ENCODE assay signal across 11 cellular contexts in genomic region chr2:174522553-174522952, GRCh38. TPM values are rescaled to one million over a fixed set of nuclear protein-coding genes. Genes with fewer than 3 reads are reported as not detected.
DNase-seq lines count a peak whose midpoint lies in the region; ATAC-seq, FAIRE-seq and TF ChIP-seq lines count a peak whose summit lies in the region.
"Had no signal": no experiment of that assay in that cellular context is flagged by ENCODE, and none has a peak within 500 bp of the region (broad histone marks: within the 10 kb centered on the region; RNA-seq: fewer than 3 reads in every experiment).

No MANE protein-coding gene starts in this region.

- H3K27ac ChIP-seq in endodermal cell (ENCODE audit: low read depth, low read length), result no peak overlapping the region
- H3K27ac ChIP-seq in pancreas, result peak overlapping the region in 1 of 4 donors; percentile 0

- peak; percentile 52 for TF ChIP-seq CTCF in endodermal cell (conservative IDR thresholded peaks at IDR 0.05)
- peak in 1 of 4 donors; percentile 24 for TF ChIP-seq CTCF in pancreas (IDR thresholded peaks at IDR 0.05)
- TF ChIP-seq CTCF in GM20000 (IDR thresholded peaks at IDR 0.05; ENCODE audit: extremely low read depth, missing control alignments), result no peak

- no peak overlapping the region for H3K4me3 ChIP-seq in endodermal cell (ENCODE audit: low read length)
- H3K4me3 ChIP-seq in pancreas, result no peak overlapping the region
- H3K4me3 ChIP-seq: skin epidermis had no signal

- no peaks in the 10 kb centered on the region for H3K9me3 ChIP-seq in endodermal cell (ENCODE audit: control insufficient read depth, low read length)
- no peaks in the 10 kb centered on the region for H3K9me3 ChIP-seq in pancreas

- H3K36me3 Mint-ChIP-seq in endodermal cell (ENCODE audit: low read depth), result no peaks in the 10 kb centered on the region
- no peaks in the 10 kb centered on the region for H3K36me3 Mint-ChIP-seq in activated naive CD8-positive, alpha-beta T cell treated with anti-CD3 and anti-CD28 coated beads, Interleukin-2, amount 50 U/mL, for 24 hours (ENCODE audit: low read depth)

- WGBS in endodermal cell (ENCODE audit: insufficient coverage in 1 of 2, insufficient read length in 1 of 2), 2 experiments, result 73 to 86% methylated on average over 2 to 3 of the region's 3 CpGs
- 5 to 14% methylated on average over 3 of the region's 3 CpGs for WGBS in pancreas, 2 donors

- ATAC-seq in pancreas (peak in 3 of 4 donors; percentile 62 to 80 (median 76)), HG02571 (IDR thresholded peaks at IDR 0.05; ENCODE audit: unreplicated experiment) (no peak)
- ATAC-seq in activated naive CD8-positive, alpha-beta T cell treated with anti-CD3 and anti-CD28 coated beads, Interleukin-2, amount 50 U/mL, for 24 hours, result no peak

- DNase-seq in ELR (ENCODE audit: low read depth), result peak; percentile 45
- peak; percentile 5 for DNase-seq in NCI-H2227 treated with DMSO at 0.1 percent for 48 hours (lab: John Stamatoyannopoulos, UW)
- no peak for DNase-seq in endodermal cell
- DNase-seq in pancreas, result no peak
- DNase-seq in activated naive CD8-positive, alpha-beta T cell treated with anti-CD3 and anti-CD28 coated beads, Interleukin-2, amount 50 U/mL, for 24 hours, result no peak
- no peak for DNase-seq in GM20000 (ENCODE audit: low spot score)
- DNase-seq in NCI-H2107 treated with DMSO at 0.1 percent for 48 hours (lab: John Stamatoyannopoulos, UW; ENCODE audit: unreplicated experiment), result no peak
- DNase-seq: activated CD4-positive, alpha-beta T cell treated with anti-CD3 and anti-CD28 coated beads, Interleukin-2, amount 50 U/mL, for 4 hours had no signal

- H3K4me1 ChIP-seq in endodermal cell (ENCODE audit: control insufficient read depth, insufficient read depth, low read length), result no peaks in the 10 kb centered on the region
- H3K4me1 ChIP-seq in pancreas, result peaks cover 0 to 6% (median 0%) of the 10 kb centered on the region in 3 donors

- H3K27me3 ChIP-seq in endodermal cell (ENCODE audit: control insufficient read depth, insufficient read depth, low read length, poor library complexity, severe bottlenecking) (peaks cover 8% of the 10 kb centered on the region), pancreas (no peaks in the 10 kb centered on the region)

- H3K27ac Mint-ChIP-seq in endodermal cell, result no peak overlapping the region
- H3K27ac Mint-ChIP-seq in activated naive CD8-positive, alpha-beta T cell treated with anti-CD3 and anti-CD28 coated beads, Interleukin-2, amount 50 U/mL, for 24 hours, result no peak overlapping the region
- H3K27ac Mint-ChIP-seq: IgD-negative memory B cell had no signal

- no peak for FAIRE-seq in pancreas (lab: Jason Lieb, UNC)

- H3K36me3 ChIP-seq in endodermal cell (ENCODE audit: control insufficient read depth, insufficient read depth, low read length) (no peaks in the 10 kb centered on the region), pancreas (no peaks in the 10 kb centered on the region)

- no peak overlapping the region for H3K9ac ChIP-seq in endodermal cell (ENCODE audit: extremely low read depth, low read length, poor library complexity, severe bottlenecking)

- peaks cover 4% of the 10 kb centered on the region for H3K9me3 Mint-ChIP-seq in endodermal cell
- H3K9me3 Mint-ChIP-seq in activated naive CD8-positive, alpha-beta T cell treated with anti-CD3 and anti-CD28 coated beads, Interleukin-2, amount 50 U/mL, for 24 hours, result no peaks in the 10 kb centered on the region

- no peak overlapping the region for H3K4me3 Mint-ChIP-seq in endodermal cell
- no peak overlapping the region for H3K4me3 Mint-ChIP-seq in activated naive CD8-positive, alpha-beta T cell treated with anti-CD3 and anti-CD28 coated beads, Interleukin-2, amount 50 U/mL, for 24 hours
- H3K4me3 Mint-ChIP-seq: IgD-negative memory B cell had no signal

- H3K27me3 Mint-ChIP-seq in endodermal cell (ENCODE audit: insufficient read depth), result peaks cover 7% of the 10 kb centered on the region
- H3K27me3 Mint-ChIP-seq in activated naive CD8-positive, alpha-beta T cell treated with anti-CD3 and anti-CD28 coated beads, Interleukin-2, amount 50 U/mL, for 24 hours, result no peaks in the 10 kb centered on the region

- H3K4me1 Mint-ChIP-seq in endodermal cell, result no peaks in the 10 kb centered on the region
- H3K4me1 Mint-ChIP-seq in activated naive CD8-positive, alpha-beta T cell treated with anti-CD3 and anti-CD28 coated beads, Interleukin-2, amount 50 U/mL, for 24 hours, result peaks cover 14% of the 10 kb centered on the region

- intact Hi-C loops in pancreas (cut with DNase I), result loop anchor here in 1 of 3 donors (5.0 kb wide), 1 partner anchor 60 kb away; no protein-coding TSS in a partner anchor

RNA-seq across cellular contexts. Expression of gene GPR155, which starts 35.7 kb away (rescaled TPM):
- under 1 TPM; 0.22 to 0.88 TPM for total RNA-seq in endodermal cell
- 1.3 TPM for polyA plus RNA-seq in endodermal cell (2013, experiment 1 of 2)
- 1.3 TPM for polyA plus RNA-seq in endodermal cell (2013, experiment 2 of 2)
- 10 to 100 TPM in 3 of 6 donors, 1 to 10 TPM in 3; 7.1 to 11.5 (median 9.3) TPM for total RNA-seq in pancreas
- 1 to 10 TPM; 2.4 to 2.5 TPM for polyA plus RNA-seq in pancreas

Comparison
In these comparisons a context has a peak if more than half of its experiments do, and no peak if none do; other contexts are left out.
1. DNase-seq: peak in ELR (single experiment) and NCI-H2227 treated with DMSO at 0.1 percent for 48 hours (single experiment); none in endodermal cell (single experiment), pancreas (0 of 6), activated naive CD8-positive, alpha-beta T cell treated with anti-CD3 and anti-CD28 coated beads, Interleukin-2, amount 50 U/mL, for 24 hours (single experiment), GM20000 (single experiment) and NCI-H2107 treated with DMSO at 0.1 percent for 48 hours (single experiment).
2. ATAC-seq: peak in pancreas (3 of 4); none in activated naive CD8-positive, alpha-beta T cell treated with anti-CD3 and anti-CD28 coated beads, Interleukin-2, amount 50 U/mL, for 24 hours (single experiment) and HG02571 (single experiment).
3. RNA of gene GPR155, which starts 35.7 kb away (total RNA-seq): 7.1 to 11.5 TPM in pancreas; 0.22 to 0.88 TPM in endodermal cell; every median in the first group is over 4 times any median in the second.